8 cellular contexts compared by ENCODE assay signal in the genomic region with DNA sequence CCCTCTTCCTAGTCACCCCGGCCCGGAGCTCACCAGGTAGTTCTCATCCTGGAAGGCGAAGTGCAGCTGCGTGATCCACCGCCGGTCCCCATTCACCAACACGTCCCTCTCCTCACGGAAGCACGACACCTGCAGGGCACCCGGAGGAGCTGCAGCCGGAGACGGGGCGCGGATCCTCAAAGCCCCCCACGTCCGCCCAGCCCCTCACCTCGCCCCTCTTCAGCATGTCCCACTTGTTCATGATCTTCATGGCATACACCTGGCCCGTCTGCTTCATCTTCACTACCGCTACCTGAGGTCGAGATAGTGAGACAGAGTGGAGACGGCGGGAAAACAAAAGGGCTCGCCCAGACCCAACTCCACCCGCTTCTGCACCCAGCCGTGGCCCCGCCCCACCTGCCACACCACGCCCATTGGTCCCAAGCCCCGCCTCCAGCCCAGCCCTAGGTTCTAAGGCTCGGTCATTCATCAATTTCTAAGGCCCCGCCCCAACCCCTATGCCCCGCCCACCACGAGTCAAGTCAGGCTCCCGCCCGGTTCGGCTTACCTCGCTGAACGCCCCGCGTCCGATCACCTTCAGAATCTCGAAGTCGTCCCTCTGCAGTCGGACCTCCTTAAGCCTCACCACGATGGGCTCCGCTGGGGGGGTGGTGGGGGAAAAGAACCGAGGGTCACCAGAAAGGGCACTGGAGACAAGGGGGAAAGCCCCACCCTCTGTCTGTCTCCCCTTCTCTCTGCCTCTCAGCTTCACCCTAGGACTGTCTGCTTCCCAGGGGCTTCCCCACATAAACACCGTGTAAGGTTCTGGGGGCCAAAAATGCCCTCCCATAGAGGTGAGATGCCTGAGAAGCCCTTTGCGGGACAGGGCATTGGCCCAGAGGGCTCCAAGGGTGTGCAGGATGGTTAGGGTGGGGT. TPM values are rescaled to one million over a fixed set of nuclear protein-coding genes. Genes with fewer than 3 reads are reported as not detected.
DNase-seq lines count a peak whose midpoint lies in the region; TF ChIP-seq lines count a peak whose summit lies in the region.

No MANE protein-coding gene starts in this region.

- H2AFZ ChIP-seq in mammary epithelial cell (ENCODE audit: low read depth, low read length) = peak overlapping the region; percentile 30

- H3K27me3 ChIP-seq in WERI-Rb-1 (ENCODE audit: insufficient read depth, low read depth, severe bottlenecking) = no peaks in the 10 kb centered on the region
- no peaks in the 10 kb centered on the region for H3K27me3 ChIP-seq in mammary epithelial cell (ENCODE audit: insufficient read depth, low read length)

- H3K9ac ChIP-seq in mammary epithelial cell (ENCODE audit: insufficient read depth, low read length) = no peak overlapping the region

- no peaks in the 10 kb centered on the region for H3K79me2 ChIP-seq in mammary epithelial cell (ENCODE audit: insufficient read depth, low read length)

- H3K4me1 ChIP-seq in HEK293 (ENCODE audit: control insufficient read depth, insufficient read depth, low read length) (peaks cover 9% of the 10 kb centered on the region; the same call in 1 of the 2 replicates), mammary epithelial cell (ENCODE audit: insufficient read depth, low read length) (peaks cover 41% of the 10 kb centered on the region)

- in situ Hi-C loops in mammary epithelial cell (cut with MboI; ENCODE audit: low sequenced_read_pairs in 2 of 2) = loop anchor here in 1 of 2 donors (10.0 kb wide), 1 partner anchor 85 kb away; a partner anchor contains a TSS

- POLR2A ChIA-PET in HEK293 (lab: Yijun Ruan, JAX) = interaction anchor here (1.1 to 1.5 kb wide), 2 partner anchors 10 to 87 kb away, joined by 3 to 23 read pairs; a partner anchor contains a TSS

- no TSS peak for BruUV-seq in mammary epithelial cell (replicated peaks; lab: Mats Ljungman, UMichigan)

- no peaks in the 10 kb centered on the region for H3K9me3 ChIP-seq in HEK293 (ENCODE audit: control insufficient read depth, insufficient read depth, low read depth, low read length)
- no peaks in the 10 kb centered on the region for H3K9me3 ChIP-seq in WERI-Rb-1 (ENCODE audit: severe bottlenecking)
- no peaks in the 10 kb centered on the region for H3K9me3 ChIP-seq in mammary epithelial cell (replicated peaks; ENCODE audit: insufficient read depth, low read length)

- 15% methylated on average over 20 of the region's 48 CpGs for WGBS in mammary epithelial cell (ENCODE audit: low coverage, missing lambda C conversion rate)

- peak overlapping the region; percentile 82 for H3K4me2 ChIP-seq in mammary epithelial cell (ENCODE audit: insufficient read depth, low read depth, low read length)

- intact Hi-C loops in mammary epithelial cell (cut with micrococcal nuclease) = loop anchor here (1.0 kb wide), 1 partner anchor 9 kb away; no protein-coding TSS in a partner anchor

- dilution Hi-C loops in mammary epithelial cell (cut with HindIII; ENCODE audit: low sequenced_read_pairs) = no loop called here

- DNase-seq in ELF-1 (ENCODE audit: low read depth, low spot score) (peak; percentile 95), NCI-H1436 (lab: John Stamatoyannopoulos, UW) (peak; percentile 91), WERI-Rb-1 (peak; percentile 72), mammary epithelial cell (peak; percentile 73), left kidney (ENCODE audit: low read depth, low spot score) (peak; percentile 94), NCI-H524 treated with DMSO at 0.1 percent for 48 hours (lab: John Stamatoyannopoulos, UW) (no peak)
- DNase-seq in stimulated activated CD4-positive, alpha-beta T cell treated with anti-CD3 and anti-CD28 coated beads, TNF-alpha, amount 100 ng/mL, for 24 hours (ENCODE audit: low read depth in 3 of 3) = peak; percentile 76 to 97 (median 81)

- H3K27ac ChIP-seq in HEK293 (ENCODE audit: extremely low read depth, low read depth, low read length) = no peak overlapping the region
- H3K27ac ChIP-seq in WERI-Rb-1 = no peak overlapping the region; the same call in 1 of the 2 replicates
- no peak overlapping the region for H3K27ac ChIP-seq in mammary epithelial cell (ENCODE audit: insufficient read depth, low read depth, low read length)

- H4K20me1 ChIP-seq in mammary epithelial cell (ENCODE audit: insufficient read depth, low read length) = no peaks in the 10 kb centered on the region

- no peak overlapping the region for H3K4me3 ChIP-seq in HEK293 (ENCODE audit: low read depth, low read length)
- no peak overlapping the region for H3K4me3 ChIP-seq in WERI-Rb-1 (ENCODE audit: low read depth, low read length)
- peak overlapping the region in 2 of 3 experiments; percentile 38 to 39 for H3K4me3 ChIP-seq in mammary epithelial cell (replicated peaks in 1 of 3; ENCODE audit: insufficient read depth in 1 of 3, low read depth in 2 of 3, low read length in 3 of 3)

- H3K36me3 ChIP-seq in HEK293 (ENCODE audit: control insufficient read depth in 2 of 2, insufficient read depth in 1 of 2, low read length in 2 of 2) (peaks cover 17 to 35% of the 10 kb centered on the region in 2 experiments; a peak in 2 of 3 replicates), WERI-Rb-1 (peaks cover 11% of the 10 kb centered on the region; the same call in 1 of the 2 replicates), mammary epithelial cell (ENCODE audit: insufficient read depth, low read length) (no peaks in the 10 kb centered on the region)

- CTCF ChIA-PET in HEK293 (lab: Yijun Ruan, JAX) (interaction anchor here (0.7 to 2.0 kb wide), 2 partner anchors 20 to 37 kb away, joined by 3 to 6 read pairs; no protein-coding TSS in a partner anchor), mammary epithelial cell (lab: Charles Lee; ENCODE audit: low non-redundant PET) (interaction anchor here (0.7 to 1.2 kb wide), 2 partner anchors 10 to 12 kb away, joined by 4 to 5 read pairs; a partner anchor contains a TSS)

- peak; percentile 18; the same call in 1 of the 2 replicates for TF ChIP-seq CTCF in HEK293 (tag by site-specific recombination; IDR thresholded peaks at IDR 0.05)
- TF ChIP-seq CTCF in WERI-Rb-1 (IDR thresholded peaks at IDR 0.05; ENCODE audit: low read depth, low read length) = 0 out of 2 replicates have a peak, but pooled peaks have one; percentile 8
- TF ChIP-seq CTCF in mammary epithelial cell (conservative IDR thresholded peaks at IDR 0.05 in 1 of 2, IDR thresholded peaks at IDR 0.05 in 1 of 2; ENCODE audit: extremely low read depth in 1 of 2, insufficient read depth in 1 of 2, low read depth in 1 of 2, low read length in 2 of 2) = peak; percentile 45 to 78

TF ChIP-seq in HEK293, 187 proteins besides CTCF, POLR2A, EP300 and RAD21 (continues in another document):
- TF ChIP-seq, protein P1, sequence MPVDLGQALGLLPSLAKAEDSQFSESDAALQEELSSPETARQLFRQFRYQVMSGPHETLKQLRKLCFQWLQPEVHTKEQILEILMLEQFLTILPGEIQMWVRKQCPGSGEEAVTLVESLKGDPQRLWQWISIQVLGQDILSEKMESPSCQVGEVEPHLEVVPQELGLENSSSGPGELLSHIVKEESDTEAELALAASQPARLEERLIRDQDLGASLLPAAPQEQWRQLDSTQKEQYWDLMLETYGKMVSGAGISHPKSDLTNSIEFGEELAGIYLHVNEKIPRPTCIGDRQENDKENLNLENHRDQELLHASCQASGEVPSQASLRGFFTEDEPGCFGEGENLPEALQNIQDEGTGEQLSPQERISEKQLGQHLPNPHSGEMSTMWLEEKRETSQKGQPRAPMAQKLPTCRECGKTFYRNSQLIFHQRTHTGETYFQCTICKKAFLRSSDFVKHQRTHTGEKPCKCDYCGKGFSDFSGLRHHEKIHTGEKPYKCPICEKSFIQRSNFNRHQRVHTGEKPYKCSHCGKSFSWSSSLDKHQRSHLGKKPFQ (tag by site-specific recombination; IDR thresholded peaks at IDR 0.05) = no peak
- TF ChIP-seq SP7 (tag by site-specific recombination; IDR thresholded peaks at IDR 0.05) = 0 out of 2 replicates have a peak, but pooled peaks have one; percentile 15
- no peak for TF ChIP-seq ZNF585B (tag by site-specific recombination; IDR thresholded peaks at IDR 0.05)
- peak; percentile 73; the same call in 1 of the 2 replicates for TF ChIP-seq KLF8 (tag by site-specific recombination; IDR thresholded peaks at IDR 0.05)
- TF ChIP-seq GFI1B (tag by site-specific recombination; IDR thresholded peaks at IDR 0.05) = no peak
- no peak for TF ChIP-seq TCF7L2 (IDR thresholded peaks at IDR 0.05; ENCODE audit: borderline replicate concordance, low read depth, low read length)
- TF ChIP-seq ZEB2 (tag by site-specific recombination; IDR thresholded peaks at IDR 0.05) = no peak
- no peak for TF ChIP-seq ZNF707 (tag by site-specific recombination; IDR thresholded peaks at IDR 0.05)
- peak; percentile 70 for TF ChIP-seq SP2 (tag by site-specific recombination; IDR thresholded peaks at IDR 0.05)
- no peak for TF ChIP-seq ZNF654 (tag by site-specific recombination; IDR thresholded peaks at IDR 0.05; ENCODE audit: low read depth)
- TF ChIP-seq ZNF830 (tag by site-specific recombination; IDR thresholded peaks at IDR 0.05; ENCODE audit: low read depth) = no peak

RNA-seq across cellular contexts. Expression of a gene that starts 2.8 kb away (rescaled TPM):
- total RNA-seq in mammary epithelial cell = 10 to 100 TPM; 10.0 to 43.2 TPM
- 9.8 TPM for polyA plus RNA-seq in mammary epithelial cell
- polyA minus RNA-seq in mammary epithelial cell = 7.1 TPM

RNA-seq across cellular contexts. Expression of a gene that starts 10.4 kb away (rescaled TPM):
- total RNA-seq in mammary epithelial cell = 1 to 10 TPM; 4.2 to 9.6 TPM
- 4.7 TPM for polyA plus RNA-seq in mammary epithelial cell
- polyA minus RNA-seq in mammary epithelial cell = 7.1 TPM

RNA-seq across cellular contexts. Expression of a gene that starts 13.2 kb away (rescaled TPM):
- total RNA-seq in mammary epithelial cell = 10 to 100 TPM; 40.0 to 56.7 TPM
- 17.0 TPM for polyA plus RNA-seq in mammary epithelial cell
- 8.7 TPM for polyA minus RNA-seq in mammary epithelial cell

RNA-seq across cellular contexts. Expression of a gene that starts 35.6 kb away (rescaled TPM):
- under 1 TPM; 0.17 to 0.35 TPM for total RNA-seq in mammary epithelial cell
- polyA plus RNA-seq in mammary epithelial cell = not detected
- 0.31 TPM for polyA minus RNA-seq in mammary epithelial cell

RNA-seq across cellular contexts. Expression of a gene that starts 46.2 kb away (rescaled TPM):
- not detected for total RNA-seq in mammary epithelial cell
- 0.01 TPM for polyA plus RNA-seq in mammary epithelial cell
- not detected for polyA minus RNA-seq in mammary epithelial cell

Comparison
In these comparisons a context has a peak if more than half of its experiments do, and no peak if none do; other contexts are left out.
1. H3K4me3 ChIP-seq: peak in mammary epithelial cell (2 of 3); none in HEK293 (single experiment) and WERI-Rb-1 (single experiment).
2. CTCF ChIP-seq: peak in every context shown above with its lines; median percentile 62 in mammary epithelial cell; 18 in HEK293; 8 in WERI-Rb-1.